ENCODE assay signal across 8 cellular contexts in the genomic region with DNA sequence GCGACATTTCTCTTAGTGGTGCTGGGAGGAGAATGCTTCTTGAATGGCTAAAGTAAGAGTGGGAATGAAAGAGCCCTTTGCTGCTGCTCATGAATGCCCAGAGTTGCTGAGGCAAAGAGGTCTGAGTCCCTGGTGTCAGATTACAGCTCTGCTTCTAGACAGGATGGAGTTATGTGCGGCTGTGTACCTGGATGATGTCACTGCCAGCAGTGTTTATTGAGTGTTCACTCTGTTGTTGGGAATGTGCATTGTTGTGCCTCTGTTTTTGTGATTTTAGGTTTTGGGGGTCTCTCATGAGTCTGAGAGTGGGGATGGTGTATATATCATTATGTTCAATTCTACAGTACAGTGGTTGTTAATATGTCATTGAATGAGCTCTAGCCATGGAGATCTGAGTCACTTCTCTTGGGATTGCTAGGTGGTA. TPM values are rescaled to one million over a fixed set of nuclear protein-coding genes. Genes with fewer than 3 reads are reported as not detected.
DNase-seq lines count a peak whose midpoint lies in the region; ATAC-seq, FAIRE-seq and TF ChIP-seq lines count a peak whose summit lies in the region.

No MANE protein-coding gene starts in this region.

- POLR2A ChIA-PET in WTC11 (lab: Charles Lee): interaction anchor here (0.6 to 4.4 kb wide), 2 partner anchors 89 to 195 kb away, joined by 3 to 34 read pairs; a partner anchor contains a TSS

- intact Hi-C loops in ascending aorta (cut with DNase I): loop anchor here (5.0 kb wide), 4 partner anchors 318 to 542 kb away; a partner anchor contains a TSS

- H3K9me3 Mint-ChIP-seq in WTC11: no peaks in the 10 kb centered on the region

- WGBS in urinary bladder: 68% methylated on average over 2 of the region's 2 CpGs

- no peaks in the 10 kb centered on the region; the same call in 1 of the 2 replicates for H3K27me3 Mint-ChIP-seq in WTC11 (ENCODE audit: low read depth)

- no peak overlapping the region for H2AFZ ChIP-seq in KMS-11 (ENCODE audit: low read depth)

- no peak for ATAC-seq in WTC11

- TF ChIP-seq CTCF in KMS-11 (conservative IDR thresholded peaks at IDR 0.05; ENCODE audit: low read depth, low read length): no peak
- TF ChIP-seq CTCF in WTC11 (IDR thresholded peaks at IDR 0.05): no peak
- TF ChIP-seq CTCF in ascending aorta (IDR thresholded peaks at IDR 0.05): no peak

- H3K4me1 ChIP-seq in KMS-11 (ENCODE audit: low read depth, poor library complexity, severe bottlenecking): peaks cover 24% of the 10 kb centered on the region
- no peaks in the 10 kb centered on the region for H3K4me1 ChIP-seq in urinary bladder (ENCODE audit: insufficient read depth)
- peaks cover 0 to 17% of the 10 kb centered on the region in 2 donors for H3K4me1 ChIP-seq in ascending aorta

- peak; percentile 25 for DNase-seq in D341Med (ENCODE audit: low spot score)
- DNase-seq in WTC11 (ENCODE audit: low spot score): no peak
- peak; percentile 62 for DNase-seq in iPS-NIHi11 (ENCODE audit: low spot score)
- no peak for DNase-seq in ascending aorta (ENCODE audit: low spot score in 2 of 2)
- DNase-seq in GM12891 (ENCODE audit: insufficient read length, low spot score): no peak
- DNase-seq in GM19239 (ENCODE audit: insufficient read length, low spot score): no peak

- no peaks in the 10 kb centered on the region for H4K20me1 ChIP-seq in KMS-11 (ENCODE audit: insufficient read depth)

- 0 out of 2 replicates have a peak, but pooled peaks cover 5% of the 10 kb centered on the region for H3K79me2 ChIP-seq in KMS-11 (ENCODE audit: insufficient read depth, low read depth)

- H3K27ac ChIP-seq in KMS-11 (no peak overlapping the region), urinary bladder (ENCODE audit: low read depth) (no peak overlapping the region), ascending aorta (no peak overlapping the region)

- H3K4me3 Mint-ChIP-seq in WTC11: peak overlapping the region; percentile 98

- H3K27ac Mint-ChIP-seq in WTC11: no peak overlapping the region; the same call in 1 of the 2 replicates

- FAIRE-seq in GM12891 (lab: Jason Lieb, UNC): no peak
- no peak for FAIRE-seq in GM19239 (lab: Jason Lieb, UNC)

- H3K27me3 ChIP-seq in KMS-11 (ENCODE audit: insufficient read depth, low read depth) (no peaks in the 10 kb centered on the region), ascending aorta (no peaks in the 10 kb centered on the region)

- H3K36me3 ChIP-seq in KMS-11 (ENCODE audit: insufficient read depth): no peaks in the 10 kb centered on the region
- no peaks in the 10 kb centered on the region for H3K36me3 ChIP-seq in urinary bladder (ENCODE audit: insufficient read depth)
- no peaks in the 10 kb centered on the region for H3K36me3 ChIP-seq in ascending aorta

- no peak for TF ChIP-seq POLR2A in GM12891 (IDR thresholded peaks at IDR 0.05; ENCODE audit: low read depth, low read length)

- H3K4me3 ChIP-seq in KMS-11 (IDR thresholded peaks at IDR 0.05; ENCODE audit: insufficient read depth, low read depth, low read length) (no peak overlapping the region), urinary bladder (ENCODE audit: low read depth, low read length) (peak overlapping the region; percentile 5), ascending aorta (no peak overlapping the region)

- H3K9ac ChIP-seq in KMS-11: no peak overlapping the region

- CTCF ChIA-PET in WTC11 (lab: Charles Lee): no interaction called here

- peaks cover 32% of the 10 kb centered on the region for H3K4me1 Mint-ChIP-seq in WTC11

- H3K9me3 ChIP-seq in ascending aorta: no peaks in the 10 kb centered on the region

- 0 out of 2 replicates have a peak, but pooled peaks cover 2% of the 10 kb centered on the region for H3K36me3 Mint-ChIP-seq in WTC11

- peak overlapping the region; percentile 82 for H3K4me2 ChIP-seq in KMS-11

TF ChIP-seq in WTC11, 78 proteins besides CTCF, POLR2A, EP300 and RAD21 (continues in another document):
- TF ChIP-seq, protein P1, sequence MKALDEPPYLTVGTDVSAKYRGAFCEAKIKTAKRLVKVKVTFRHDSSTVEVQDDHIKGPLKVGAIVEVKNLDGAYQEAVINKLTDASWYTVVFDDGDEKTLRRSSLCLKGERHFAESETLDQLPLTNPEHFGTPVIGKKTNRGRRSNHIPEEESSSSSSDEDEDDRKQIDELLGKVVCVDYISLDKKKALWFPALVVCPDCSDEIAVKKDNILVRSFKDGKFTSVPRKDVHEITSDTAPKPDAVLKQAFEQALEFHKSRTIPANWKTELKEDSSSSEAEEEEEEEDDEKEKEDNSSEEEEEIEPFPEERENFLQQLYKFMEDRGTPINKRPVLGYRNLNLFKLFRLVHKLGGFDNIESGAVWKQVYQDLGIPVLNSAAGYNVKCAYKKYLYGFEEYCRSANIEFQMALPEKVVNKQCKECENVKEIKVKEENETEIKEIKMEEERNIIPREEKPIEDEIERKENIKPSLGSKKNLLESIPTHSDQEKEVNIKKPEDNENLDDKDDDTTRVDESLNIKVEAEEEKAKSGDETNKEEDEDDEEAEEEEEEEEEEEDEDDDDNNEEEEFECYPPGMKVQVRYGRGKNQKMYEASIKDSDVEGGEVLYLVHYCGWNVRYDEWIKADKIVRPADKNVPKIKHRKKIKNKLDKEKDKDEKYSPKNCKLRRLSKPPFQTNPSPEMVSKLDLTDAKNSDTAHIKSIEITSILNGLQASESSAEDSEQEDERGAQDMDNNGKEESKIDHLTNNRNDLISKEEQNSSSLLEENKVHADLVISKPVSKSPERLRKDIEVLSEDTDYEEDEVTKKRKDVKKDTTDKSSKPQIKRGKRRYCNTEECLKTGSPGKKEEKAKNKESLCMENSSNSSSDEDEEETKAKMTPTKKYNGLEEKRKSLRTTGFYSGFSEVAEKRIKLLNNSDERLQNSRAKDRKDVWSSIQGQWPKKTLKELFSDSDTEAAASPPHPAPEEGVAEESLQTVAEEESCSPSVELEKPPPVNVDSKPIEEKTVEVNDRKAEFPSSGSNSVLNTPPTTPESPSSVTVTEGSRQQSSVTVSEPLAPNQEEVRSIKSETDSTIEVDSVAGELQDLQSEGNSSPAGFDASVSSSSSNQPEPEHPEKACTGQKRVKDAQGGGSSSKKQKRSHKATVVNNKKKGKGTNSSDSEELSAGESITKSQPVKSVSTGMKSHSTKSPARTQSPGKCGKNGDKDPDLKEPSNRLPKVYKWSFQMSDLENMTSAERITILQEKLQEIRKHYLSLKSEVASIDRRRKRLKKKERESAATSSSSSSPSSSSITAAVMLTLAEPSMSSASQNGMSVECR (CRISPR knock-in tag; IDR thresholded peaks at IDR 0.05; ENCODE audit: borderline replicate concordance): no peak
- TF ChIP-seq, protein P2, sequence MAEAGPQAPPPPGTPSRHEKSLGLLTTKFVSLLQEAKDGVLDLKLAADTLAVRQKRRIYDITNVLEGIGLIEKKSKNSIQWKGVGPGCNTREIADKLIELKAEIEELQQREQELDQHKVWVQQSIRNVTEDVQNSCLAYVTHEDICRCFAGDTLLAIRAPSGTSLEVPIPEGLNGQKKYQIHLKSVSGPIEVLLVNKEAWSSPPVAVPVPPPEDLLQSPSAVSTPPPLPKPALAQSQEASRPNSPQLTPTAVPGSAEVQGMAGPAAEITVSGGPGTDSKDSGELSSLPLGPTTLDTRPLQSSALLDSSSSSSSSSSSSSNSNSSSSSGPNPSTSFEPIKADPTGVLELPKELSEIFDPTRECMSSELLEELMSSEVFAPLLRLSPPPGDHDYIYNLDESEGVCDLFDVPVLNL (CRISPR knock-in tag; IDR thresholded peaks at IDR 0.05; ENCODE audit: borderline replicate concordance, low read depth): no peak
- TF ChIP-seq ZNF121 (CRISPR knock-in tag; IDR thresholded peaks at IDR 0.05): no peak

TF ChIP-seq in GM12891, 5 proteins besides CTCF, POLR2A, EP300 and RAD21:
- TF ChIP-seq TAF1 (IDR thresholded peaks at IDR 0.05; ENCODE audit: low read depth, low read length) (no peak), SPI1 (IDR thresholded peaks at IDR 0.05; ENCODE audit: low read depth, low read length) (no peak), POLR2AphosphoS5 (IDR thresholded peaks at IDR 0.05; ENCODE audit: low read depth, low read length) (no peak), PAX5 (IDR thresholded peaks at IDR 0.05; ENCODE audit: insufficient read depth, low read length, severe bottlenecking) (no peak), POU2F2 (IDR thresholded peaks at IDR 0.05; ENCODE audit: low read depth, low read length) (no peak)

RNA-seq across cellular contexts. Expression of a gene that starts 2.7 kb away (rescaled TPM):
- 8.7 to 11.1 TPM (median 10.3 TPM) in 3 replicates for total RNA-seq in WTC11 (2021)
- total RNA-seq in urinary bladder: 29.1 TPM
- 3.9 TPM for polyA plus RNA-seq in urinary bladder
- 2.0 TPM for total RNA-seq in ascending aorta
- 2.2 TPM for polyA plus RNA-seq in GM12891 (2012; ENCODE audit: low read depth, missing spikeins)

Comparison
In these comparisons a context has a peak if more than half of its experiments do, and no peak if none do; other contexts are left out.
1. DNase-seq: peak in D341Med (single experiment) and iPS-NIHi11 (single experiment); none in WTC11 (single experiment), ascending aorta (0 of 2), GM12891 (single experiment) and GM19239 (single experiment).